Comparison of ENCODE assay signal across 9 cellular contexts in genomic region chr11:118622376-118623290, GRCh38. TPM values are rescaled to one million over a fixed set of nuclear protein-coding genes. Genes with fewer than 3 reads are reported as not detected.
DNase-seq lines count a peak whose midpoint lies in the region; ATAC-seq, FAIRE-seq and TF ChIP-seq lines count a peak whose summit lies in the region.
"Had no signal": no experiment of that assay in that cellular context is flagged by ENCODE, and none has a peak within 500 bp of the region (broad histone marks: within the 10 kb centered on the region; RNA-seq: fewer than 3 reads in every experiment).

No MANE protein-coding gene starts in this region.

- H3K27me3 ChIP-seq in DND-41 (ENCODE audit: insufficient read depth, low read length, poor library complexity) (peaks cover 14% of the 10 kb centered on the region), colonic mucosa (no peaks in the 10 kb centered on the region)

- H3K36me3 Mint-ChIP-seq in activated naive CD4-positive, alpha-beta T cell treated with anti-CD3 and anti-CD28 coated beads, Interleukin-2, amount 50 U/mL, for 72 hours, result no peaks in the 10 kb centered on the region

- peaks cover 14% of the 10 kb centered on the region for H3K4me1 ChIP-seq in DND-41 (ENCODE audit: insufficient read depth, low read length)
- peaks cover 16% of the 10 kb centered on the region for H3K4me1 ChIP-seq in colonic mucosa
- peaks cover 50% of the 10 kb centered on the region for H3K4me1 ChIP-seq in mesodermal cell (ENCODE audit: control insufficient read depth, insufficient read depth, low read length, poor library complexity, severe bottlenecking)

- WGBS in mesodermal cell (ENCODE audit: insufficient coverage in 2 of 2), 2 experiments, result 69 to 75% methylated on average over 6 to 9 of the region's 9 CpGs

- FAIRE-seq in frontal cortex (lab: Jason Lieb, UNC), result no peak

- intact Hi-C loops in colonic mucosa (cut with DNase I), result no loop called here

- no peaks in the 10 kb centered on the region for H3K9me3 ChIP-seq in DND-41 (ENCODE audit: insufficient read depth, low read length, severe bottlenecking)
- H3K9me3 ChIP-seq in colonic mucosa, result no peaks in the 10 kb centered on the region
- H3K9me3 ChIP-seq in mesodermal cell (ENCODE audit: control insufficient read depth, low read length), result no peaks in the 10 kb centered on the region

- H3K9me3 Mint-ChIP-seq in activated naive CD4-positive, alpha-beta T cell treated with anti-CD3 and anti-CD28 coated beads, Interleukin-2, amount 50 U/mL, for 72 hours, result no peaks in the 10 kb centered on the region

- 0 out of 2 replicates have a peak overlapping the region, but pooled peaks have one; percentile 75 for H3K4me2 ChIP-seq in DND-41 (ENCODE audit: insufficient read depth, low read length)

- no peak for TF ChIP-seq CTCF in DND-41 (IDR thresholded peaks at IDR 0.05; ENCODE audit: borderline replicate concordance, extremely low read depth, low read length, poor library complexity, severe bottlenecking)
- no peak for TF ChIP-seq CTCF in colonic mucosa (IDR thresholded peaks at IDR 0.05)

- H3K27ac Mint-ChIP-seq in activated naive CD4-positive, alpha-beta T cell treated with anti-CD3 and anti-CD28 coated beads, Interleukin-2, amount 50 U/mL, for 72 hours, result no peak overlapping the region

- H3K27ac ChIP-seq in DND-41 (ENCODE audit: low read length), result no peak overlapping the region
- peak overlapping the region; percentile 50 for H3K27ac ChIP-seq in colonic mucosa
- H3K27ac ChIP-seq in mesodermal cell (ENCODE audit: low read depth, low read length, severe bottlenecking), result peak overlapping the region; percentile 43
- H3K27ac ChIP-seq: HL-60 had no signal

- no peaks in the 10 kb centered on the region for H3K36me3 ChIP-seq in DND-41 (ENCODE audit: insufficient read depth, low read length)
- H3K36me3 ChIP-seq in colonic mucosa, result no peaks in the 10 kb centered on the region
- peaks cover 45% of the 10 kb centered on the region for H3K36me3 ChIP-seq in mesodermal cell (ENCODE audit: control insufficient read depth, insufficient read depth, low read length)

- ATAC-seq in DND-41 (ENCODE audit: insufficient read depth, low read depth) (no peak), GM19452 (IDR thresholded peaks at IDR 0.05; ENCODE audit: unreplicated experiment) (no peak), GM18498 (IDR thresholded peaks at IDR 0.05; ENCODE audit: unreplicated experiment) (no peak)
- no peak for ATAC-seq in activated naive CD4-positive, alpha-beta T cell treated with anti-CD3 and anti-CD28 coated beads, Interleukin-2, amount 50 U/mL, for 72 hours

- H4K20me1 ChIP-seq in DND-41 (ENCODE audit: insufficient read depth, low read length), result no peaks in the 10 kb centered on the region

- H3K79me2 ChIP-seq in DND-41 (ENCODE audit: insufficient read depth, low read length), result no peaks in the 10 kb centered on the region

- no peak overlapping the region for H3K4me3 ChIP-seq in DND-41 (ENCODE audit: low read depth in 1 of 2, low read length in 2 of 2)
- peak overlapping the region; percentile 40 for H3K4me3 ChIP-seq in colonic mucosa
- H3K4me3 ChIP-seq in mesodermal cell (ENCODE audit: extremely low read depth, insufficient read depth, low read length, poor library complexity, severe bottlenecking), result peak overlapping the region; percentile 64

- no peak overlapping the region for H2AFZ ChIP-seq in DND-41 (ENCODE audit: low read depth, low read length)

- no peak overlapping the region for H3K9ac ChIP-seq in DND-41 (ENCODE audit: low read depth, low read length)
- H3K9ac ChIP-seq in colonic mucosa (ENCODE audit: low read depth in 2 of 2, low read length in 2 of 2), result peak overlapping the region; percentile 4 to 61

- DNase-seq in DND-41, result no peak
- DNase-seq in NCI-H446 (lab: John Stamatoyannopoulos, UW), result peak; percentile 93
- no peak for DNase-seq in colonic mucosa
- no peak for DNase-seq in frontal cortex (ENCODE audit: low spot score in 2 of 2)
- DNase-seq in activated naive CD4-positive, alpha-beta T cell treated with anti-CD3 and anti-CD28 coated beads, Interleukin-2, amount 50 U/mL, for 72 hours (ENCODE audit: low spot score in 2 of 2), result no peak

RNA-seq across cellular contexts. Expression of gene PHLDB1, which starts 15.2 kb away (rescaled TPM):
- total RNA-seq in colonic mucosa (10 to 100 TPM; 60.1 to 88.6 TPM), frontal cortex (53.8 TPM)
- polyA plus RNA-seq in mesodermal cell (2013, experiment 1 of 2), result 95.0 TPM
- 74.6 TPM for polyA plus RNA-seq in mesodermal cell (2013, experiment 2 of 2)
- total RNA-seq in activated naive CD4-positive, alpha-beta T cell treated with anti-CD3 and anti-CD28 coated beads, Interleukin-2, amount 50 U/mL, for 72 hours, result 1 to 10 TPM; 5.1 to 5.7 TPM

RNA-seq across cellular contexts. Expression of gene ARCN1, which starts 50.4 kb away (rescaled TPM):
- total RNA-seq in colonic mucosa, result 100 to 1,000 TPM; 151 to 171 TPM
- polyA plus RNA-seq in mesodermal cell (2013, experiment 1 of 2), result 239 TPM
- 232 TPM for polyA plus RNA-seq in mesodermal cell (2013, experiment 2 of 2)
- 71.3 TPM for total RNA-seq in frontal cortex
- total RNA-seq in activated naive CD4-positive, alpha-beta T cell treated with anti-CD3 and anti-CD28 coated beads, Interleukin-2, amount 50 U/mL, for 72 hours, result 100 to 1,000 TPM; 134 to 180 TPM

RNA-seq across cellular contexts. Expression of gene TREH, which starts 56.8 kb away (rescaled TPM):
- total RNA-seq in colonic mucosa (1 to 10 TPM; 2.4 to 2.8 TPM), frontal cortex (not detected)
- not detected for polyA plus RNA-seq in mesodermal cell (2013, experiment 1 of 2)
- polyA plus RNA-seq in mesodermal cell (2013, experiment 2 of 2), result not detected
- not detected for total RNA-seq in activated naive CD4-positive, alpha-beta T cell treated with anti-CD3 and anti-CD28 coated beads, Interleukin-2, amount 50 U/mL, for 72 hours

RNA-seq across cellular contexts. Expression of gene IFT46, which starts 56.9 kb away (rescaled TPM):
- total RNA-seq in colonic mucosa (1 to 10 TPM; 9.3 to 9.5 TPM), frontal cortex (69.7 TPM)
- polyA plus RNA-seq in mesodermal cell (2013, experiment 1 of 2), result 19.8 TPM
- 22.0 TPM for polyA plus RNA-seq in mesodermal cell (2013, experiment 2 of 2)
- 10 to 100 TPM in 1 of 2 donors, 1 to 10 TPM in 1; 8.1 to 14.4 TPM for total RNA-seq in activated naive CD4-positive, alpha-beta T cell treated with anti-CD3 and anti-CD28 coated beads, Interleukin-2, amount 50 U/mL, for 72 hours

Comparison
In these comparisons a context has a peak if more than half of its experiments do, and no peak if none do; other contexts are left out.
1. DNase-seq: peak in NCI-H446 (2 of 2); none in DND-41 (single experiment), colonic mucosa (single experiment), frontal cortex (0 of 2) and activated naive CD4-positive, alpha-beta T cell treated with anti-CD3 and anti-CD28 coated beads, Interleukin-2, amount 50 U/mL, for 72 hours (0 of 2).
2. H3K4me3 ChIP-seq: peak in colonic mucosa (single experiment) and mesodermal cell (single experiment); none in DND-41 (0 of 2).